Comparison of ENCODE assay signal across 24 cellular contexts in the genomic region with DNA sequence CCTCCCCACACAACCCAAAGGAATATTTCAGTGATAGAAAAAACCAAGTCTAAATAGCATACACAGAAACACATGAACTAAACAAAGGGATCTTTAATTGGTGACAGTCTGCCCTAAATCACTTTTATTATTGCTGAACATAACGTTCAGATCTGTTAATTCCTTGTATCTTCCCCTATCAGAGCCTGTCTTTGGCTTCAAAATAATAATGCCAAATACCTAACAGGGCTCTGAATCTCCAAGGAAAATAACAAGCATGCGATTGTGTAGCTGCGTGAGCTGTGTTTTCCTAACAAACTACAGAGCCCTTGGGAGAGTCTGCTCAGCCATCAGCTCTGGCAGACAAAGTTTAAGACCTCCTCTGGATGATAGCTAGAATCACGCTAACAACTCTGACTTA.
A peak's percentile ranks its signal among the peaks of the same experiment; 100 is the strongest.
DNase-seq lines count a peak whose midpoint lies in the region; FAIRE-seq and TF ChIP-seq lines count a peak whose summit lies in the region.
"Had no signal": no experiment of that assay in that cellular context is flagged by ENCODE, and none has a peak within 500 bp of the region (broad histone marks: within the 10 kb centered on the region; RNA-seq: fewer than 3 reads in every experiment).

No MANE protein-coding gene starts in this region.

- no peak overlapping the region for H3K4me3 Mint-ChIP-seq in neural progenitor cell
- H3K4me3 Mint-ChIP-seq: activated CD4-positive, alpha-beta T cell treated with anti-CD3 and anti-CD28 coated beads, Interleukin-2, amount 10 ng/mL, durations not matched to agents 7 days and 5 days; dendritic cell treated with granulocyte-macrophage colony-stimulating factor and Interleukin-4, amounts not matched to agents 40 ng/mL and 50 ng/mL, for 4 days; natural killer cell had no signal

- FAIRE-seq in A204.1 (lab: Jason Lieb, UNC), result peak; percentile 99
- FAIRE-seq: bronchial epithelial cell had no signal

- H3K4me1 ChIP-seq in neural progenitor cell, result peaks cover 19% of the 10 kb centered on the region
- H3K4me1 ChIP-seq in tibial artery, result peaks cover 0 to 15% (median 0%) of the 10 kb centered on the region in 4 donors
- H3K4me1 ChIP-seq: prostate gland had no signal

- H3K4me3 ChIP-seq in neural progenitor cell (no peak overlapping the region), tibial artery (no peak overlapping the region)
- H3K4me3 ChIP-seq: BLaER1, prostate gland had no signal

- no peaks in the 10 kb centered on the region for H3K27me3 Mint-ChIP-seq in neural progenitor cell (ENCODE audit: insufficient read depth, low read depth)
- H3K27me3 Mint-ChIP-seq: activated CD4-positive, alpha-beta T cell treated with anti-CD3 and anti-CD28 coated beads, Interleukin-2, amount 10 ng/mL, durations not matched to agents 7 days and 5 days; dendritic cell treated with granulocyte-macrophage colony-stimulating factor and Interleukin-4, amounts not matched to agents 40 ng/mL and 50 ng/mL, for 4 days had no signal

- H3K27me3 ChIP-seq in neural progenitor cell (no peaks in the 10 kb centered on the region), tibial artery (no peaks in the 10 kb centered on the region)
- H3K27me3 ChIP-seq: BLaER1 had no signal

- peaks cover 94% of the 10 kb centered on the region for H3K79me2 ChIP-seq in neural progenitor cell (ENCODE audit: low read depth)

- TF ChIP-seq CTCF in neural progenitor cell (IDR thresholded peaks at IDR 0.05), result no peak
- no peak for TF ChIP-seq CTCF in tibial artery (IDR thresholded peaks at IDR 0.05)

- in situ Hi-C loops in G401 (cut with HindIII; ENCODE audit: low sequenced_read_pairs), result no loop called here

- H3K9ac ChIP-seq in neural progenitor cell, result no peak overlapping the region
- H3K9ac ChIP-seq: BLaER1 had no signal

- H3F3A ChIP-seq in neural progenitor cell (ENCODE audit: low read depth), result peaks cover 4% of the 10 kb centered on the region

- H3K27ac Mint-ChIP-seq in neural progenitor cell, result no peak overlapping the region
- H3K27ac Mint-ChIP-seq: activated CD4-positive, alpha-beta T cell treated with anti-CD3 and anti-CD28 coated beads, Interleukin-2, amount 10 ng/mL, durations not matched to agents 7 days and 5 days; dendritic cell treated with granulocyte-macrophage colony-stimulating factor and Interleukin-4, amounts not matched to agents 40 ng/mL and 50 ng/mL, for 4 days; natural killer cell had no signal

- intact Hi-C loops in tibial artery (cut with DNase I; ENCODE audit: low total_unique reads) (no loop called here), posterior cingulate gyrus (cut with DNase I) (no loop called here)

- no peaks in the 10 kb centered on the region for H3K36me3 Mint-ChIP-seq in neural progenitor cell

- no peaks in the 10 kb centered on the region for H3K36me3 ChIP-seq in neural progenitor cell
- H3K36me3 ChIP-seq in tibial artery, result no peaks in the 10 kb centered on the region
- H3K36me3 ChIP-seq: prostate gland had no signal

- H3K9me3 ChIP-seq in neural progenitor cell (ENCODE audit: low read depth) (no peaks in the 10 kb centered on the region), tibial artery (no peaks in the 10 kb centered on the region)
- H3K9me3 ChIP-seq: prostate gland had no signal

- no peak overlapping the region for H2AFZ ChIP-seq in neural progenitor cell (replicated peaks)

- H3K4me1 Mint-ChIP-seq in neural progenitor cell, result peaks cover 6% of the 10 kb centered on the region
- H3K4me1 Mint-ChIP-seq: activated CD4-positive, alpha-beta T cell treated with anti-CD3 and anti-CD28 coated beads, Interleukin-2, amount 10 ng/mL, durations not matched to agents 7 days and 5 days; natural killer cell had no signal

- DNase-seq in NCI-H69 (lab: John Stamatoyannopoulos, UW) (peak; percentile 56), foreskin melanocyte (peak; percentile 74), neural progenitor cell (ENCODE audit: low spot score) (no peak), tibial artery (no peak), G401 (ENCODE audit: low spot score) (no peak), posterior cingulate gyrus (no peak)
- DNase-seq in activated naive CD4-positive, alpha-beta T cell treated with anti-CD3 and anti-CD28 coated beads, Interleukin-2, amount 50 U/mL, for 16 hours, result no peak
- DNase-seq: activated CD4-positive, alpha-beta T cell treated with anti-CD3 and anti-CD28 coated beads, Interleukin-2, amount 10 ng/mL, durations not matched to agents 7 days and 5 days; activated naive CD4-positive, alpha-beta T cell; activated T-cell treated with anti-CD3 and anti-CD28 coated beads, Interleukin-2, amount 50 U/mL, for 48 hours; Calu3; IMR-90; mesendoderm; natural killer cell; NCI-H1092; NCI-H2029 treated with DMSO at 0.1 percent for 48 hours; NCI-H345; stimulated activated CD8-positive, alpha-beta memory T cell treated with anti-CD3 and anti-CD28 coated beads, Interleukin-4, amount 100 ng/mL, for 48 hours; WERI-Rb-1 had no signal

- no peaks in the 10 kb centered on the region for H3K9me3 Mint-ChIP-seq in neural progenitor cell
- H3K9me3 Mint-ChIP-seq: dendritic cell treated with granulocyte-macrophage colony-stimulating factor and Interleukin-4, amounts not matched to agents 40 ng/mL and 50 ng/mL, for 4 days had no signal

- peak overlapping the region; percentile 8 for H3K4me2 ChIP-seq in neural progenitor cell
- H3K4me2 ChIP-seq: BLaER1 had no signal

- H3K27ac ChIP-seq in neural progenitor cell (peak overlapping the region; percentile 11), tibial artery (no peak overlapping the region)
- H3K27ac ChIP-seq: BLaER1, prostate gland, WERI-Rb-1 had no signal

- H4K20me1 ChIP-seq in neural progenitor cell (ENCODE audit: low read depth), result peaks cover 7% of the 10 kb centered on the region

Comparison
In these comparisons a context has a peak if more than half of its experiments do, and no peak if none do; other contexts are left out.
1. DNase-seq: peak in NCI-H69 (single experiment) and foreskin melanocyte (single experiment); none in neural progenitor cell (single experiment), tibial artery (0 of 2), G401 (single experiment), posterior cingulate gyrus (0 of 10) and activated naive CD4-positive, alpha-beta T cell treated with anti-CD3 and anti-CD28 coated beads, Interleukin-2, amount 50 U/mL, for 16 hours (single experiment).